27 cellular contexts compared by ENCODE assay signal in the genomic region with DNA sequence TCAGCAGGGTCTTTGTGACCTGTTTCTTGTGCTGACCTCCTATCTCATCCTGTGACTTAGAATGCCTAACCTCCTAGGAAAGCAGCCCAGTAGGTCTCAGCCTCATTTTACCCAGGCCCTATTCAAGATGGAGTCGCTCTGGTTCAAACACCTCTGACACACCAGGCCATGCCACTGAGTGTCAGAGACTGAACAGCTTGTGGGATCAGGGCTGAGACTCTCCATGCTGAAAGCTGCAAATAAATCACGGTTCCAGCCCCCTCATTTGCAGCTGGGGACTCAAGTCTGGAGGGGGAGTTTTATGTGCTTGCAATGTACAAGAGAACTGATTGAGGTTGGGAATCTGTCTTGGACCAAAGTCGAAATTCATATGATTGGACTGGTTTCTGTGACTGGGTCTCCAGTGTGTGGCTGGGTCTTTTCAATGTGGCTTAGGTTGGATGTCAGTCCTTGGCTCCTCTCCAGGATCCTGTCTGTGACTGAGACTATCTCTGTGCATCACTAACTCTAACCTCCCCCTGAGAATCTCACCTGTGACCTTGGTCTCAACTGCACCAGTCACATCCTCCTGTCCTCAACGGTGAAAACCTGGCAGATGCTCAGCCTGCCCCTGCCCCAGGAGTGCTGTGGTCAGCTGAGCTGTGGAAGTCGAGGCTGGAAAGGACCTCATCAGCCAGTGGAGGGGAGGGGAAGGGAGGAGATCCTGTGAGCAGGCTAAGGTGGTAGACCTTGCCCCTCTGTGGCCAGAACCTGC. TPM values are rescaled to one million over a fixed set of nuclear protein-coding genes. Genes with fewer than 3 reads are reported as not detected.
A peak's percentile ranks its signal among the peaks of the same experiment; 100 is the strongest.
DNase-seq lines count a peak whose midpoint lies in the region; ATAC-seq, FAIRE-seq and TF ChIP-seq lines count a peak whose summit lies in the region.
"Had no signal": no experiment of that assay in that cellular context is flagged by ENCODE, and none has a peak within 500 bp of the region (broad histone marks: within the 10 kb centered on the region; RNA-seq: fewer than 3 reads in every experiment).

No MANE protein-coding gene starts in this region.

- peaks cover 30% of the 10 kb centered on the region for H3K27me3 Mint-ChIP-seq in activated CD4-positive, alpha-beta memory T cell treated with anti-CD3 and anti-CD28 coated beads, Interleukin-2, amount 10 ng/mL, durations not matched to agents 7 days and 5 days
- peaks cover 25% of the 10 kb centered on the region for H3K27me3 Mint-ChIP-seq in activated CD4-positive, alpha-beta memory T cell treated with anti-CD3 and anti-CD28 coated beads for 36 hours

- no peaks in the 10 kb centered on the region for H3K36me3 Mint-ChIP-seq in activated CD4-positive, alpha-beta memory T cell treated with anti-CD3 and anti-CD28 coated beads, Interleukin-2, amount 10 ng/mL, durations not matched to agents 7 days and 5 days (ENCODE audit: low read depth)
- no peaks in the 10 kb centered on the region for H3K36me3 Mint-ChIP-seq in activated CD4-positive, alpha-beta memory T cell treated with anti-CD3 and anti-CD28 coated beads for 36 hours
- H3K36me3 Mint-ChIP-seq: naive B cell had no signal

- H3K4me1 Mint-ChIP-seq in activated CD4-positive, alpha-beta memory T cell treated with anti-CD3 and anti-CD28 coated beads, Interleukin-2, amount 10 ng/mL, durations not matched to agents 7 days and 5 days: peaks cover 6% of the 10 kb centered on the region
- H3K4me1 Mint-ChIP-seq in activated CD4-positive, alpha-beta memory T cell treated with anti-CD3 and anti-CD28 coated beads for 36 hours (ENCODE audit: low read depth): peaks cover 17% of the 10 kb centered on the region

- CTCF ChIA-PET in activated CD4-positive, alpha-beta memory T cell treated with anti-CD3 and anti-CD28 coated beads, Interleukin-2, amount 10 ng/mL, durations not matched to agents 7 days and 5 days (lab: Charles Lee): interaction anchor here (0.7 to 1.3 kb wide), 4 partner anchors 15 to 32 kb away, joined by 3 to 5 read pairs (median 3); no protein-coding TSS in a partner anchor
- CTCF ChIA-PET in activated CD4-positive, alpha-beta memory T cell treated with anti-CD3 and anti-CD28 coated beads for 36 hours (lab: Charles Lee): interaction anchor here (1.0 kb wide), 1 partner anchor 296 kb away, joined by 3 read pairs; no protein-coding TSS in a partner anchor

- DNase-seq in activated CD4-positive, alpha-beta memory T cell treated with anti-CD3 and anti-CD28 coated beads, Interleukin-2, amount 10 ng/mL, durations not matched to agents 7 days and 5 days: peak; percentile 10
- no peak for DNase-seq in activated CD4-positive, alpha-beta memory T cell treated with anti-CD3 and anti-CD28 coated beads for 36 hours
- DNase-seq in fibroblast of villous mesenchyme (ENCODE audit: low read depth): peak; percentile 10
- DNase-seq in stimulated activated naive CD8-positive, alpha-beta T cell treated with anti-CD3 and anti-CD28 coated beads, Interleukin-15, Interleukin-2, amounts not matched to agents 100 U/mL and 50 U/mL, for 24 hours: peak; percentile 4
- DNase-seq in D721Med (ENCODE audit: insufficient read length, low spot score): no peak
- DNase-seq in GM19239 (ENCODE audit: insufficient read length, low spot score): no peak
- DNase-seq: activated CD4-positive, alpha-beta T cell treated with anti-CD3 and anti-CD28 coated beads for 1 hour; activated naive CD4-positive, alpha-beta T cell treated with anti-CD3 and anti-CD28 coated beads, Interleukin-2, amount 50 U/mL, for 16 hours; glutamatergic neuron; HCEC 1CT; Karpas-422; mesenchymal stem cell; naive B cell; NCI-H2171 treated with DMSO at 0.1 percent for 48 hours; retina; SK-N-SH; stimulated activated CD4-positive, alpha-beta T cell treated with anti-CD3 and anti-CD28 coated beads, Interleukin-4, amount 100 ng/mL, for 1 hour; stimulated activated naive CD4-positive, alpha-beta T cell treated with Interleukin-2 at 50 U/mL for 16 hours; T-helper 17 cell; tibial artery had no signal

- FAIRE-seq in D721Med (lab: Jason Lieb, UNC) (no peak), GM19239 (lab: Jason Lieb, UNC) (no peak)
- FAIRE-seq: A549, G401.6 had no signal

- H3K4me3 Mint-ChIP-seq in activated CD4-positive, alpha-beta memory T cell treated with anti-CD3 and anti-CD28 coated beads, Interleukin-2, amount 10 ng/mL, durations not matched to agents 7 days and 5 days: no peak overlapping the region
- H3K4me3 Mint-ChIP-seq in activated CD4-positive, alpha-beta memory T cell treated with anti-CD3 and anti-CD28 coated beads for 36 hours: no peak overlapping the region
- H3K4me3 Mint-ChIP-seq: naive B cell, T-helper 17 cell had no signal

- no peaks in the 10 kb centered on the region for H3K9me3 Mint-ChIP-seq in activated CD4-positive, alpha-beta memory T cell treated with anti-CD3 and anti-CD28 coated beads, Interleukin-2, amount 10 ng/mL, durations not matched to agents 7 days and 5 days
- no peaks in the 10 kb centered on the region for H3K9me3 Mint-ChIP-seq in activated CD4-positive, alpha-beta memory T cell treated with anti-CD3 and anti-CD28 coated beads for 36 hours
- H3K9me3 Mint-ChIP-seq: naive B cell had no signal

- H3K4me3 ChIP-seq in fibroblast of villous mesenchyme (ENCODE audit: low read depth, low read length): no peak overlapping the region
- H3K4me3 ChIP-seq: A549, cardiac muscle cell, ovary, tibial artery had no signal

- no peak overlapping the region for H3K27ac Mint-ChIP-seq in activated CD4-positive, alpha-beta memory T cell treated with anti-CD3 and anti-CD28 coated beads, Interleukin-2, amount 10 ng/mL, durations not matched to agents 7 days and 5 days
- no peak overlapping the region for H3K27ac Mint-ChIP-seq in activated CD4-positive, alpha-beta memory T cell treated with anti-CD3 and anti-CD28 coated beads for 36 hours
- H3K27ac Mint-ChIP-seq: naive B cell had no signal

- no peak for TF ChIP-seq CTCF in fibroblast of villous mesenchyme (IDR thresholded peaks at IDR 0.05; ENCODE audit: insufficient read depth, low read depth, low read length)
- no peak for TF ChIP-seq CTCF in D721Med (IDR thresholded peaks at IDR 0.05; ENCODE audit: insufficient read depth, missing control alignments)

- POLR2A ChIA-PET in activated CD4-positive, alpha-beta memory T cell treated with anti-CD3 and anti-CD28 coated beads, Interleukin-2, amount 10 ng/mL, durations not matched to agents 7 days and 5 days (lab: Charles Lee): interaction anchor here (0.7 to 1.2 kb wide), 2 partner anchors 13 to 31 kb away, joined by 3 read pairs; no protein-coding TSS in a partner anchor
- POLR2A ChIA-PET in activated CD4-positive, alpha-beta memory T cell treated with anti-CD3 and anti-CD28 coated beads for 36 hours (lab: Charles Lee): interaction anchor here (1.5 kb wide), 1 partner anchor 12 kb away, joined by 3 read pairs; a partner anchor contains a TSS

- peak; percentile 35 for ATAC-seq in GM21723 (IDR thresholded peaks at IDR 0.05; ENCODE audit: unreplicated experiment)
- no peak for ATAC-seq in stimulated activated naive CD8-positive, alpha-beta T cell treated with anti-CD3 and anti-CD28 coated beads, Interleukin-15, Interleukin-2, amounts not matched to agents 100 U/mL and 50 U/mL, for 24 hours
- ATAC-seq in GM18517 (IDR thresholded peaks at IDR 0.05; ENCODE audit: unreplicated experiment): no peak
- ATAC-seq: A549, T-helper 17 cell had no signal

- intact Hi-C loops in activated CD4-positive, alpha-beta memory T cell treated with anti-CD3 and anti-CD28 coated beads for 36 hours (cut with micrococcal nuclease): no loop called here

RNA-seq across cellular contexts. Expression of a gene that starts 11.7 kb away (rescaled TPM):
- 100 to 1,000 TPM; 136 to 141 TPM for total RNA-seq in activated CD4-positive, alpha-beta memory T cell treated with anti-CD3 and anti-CD28 coated beads, Interleukin-2, amount 10 ng/mL, durations not matched to agents 7 days and 5 days
- total RNA-seq in activated CD4-positive, alpha-beta memory T cell treated with anti-CD3 and anti-CD28 coated beads for 36 hours: 10 to 100 TPM; 32.4 to 32.6 TPM
- total RNA-seq in fibroblast of villous mesenchyme: not detected in 2 replicates
- total RNA-seq: cardiac muscle cell, dermis microvascular lymphatic vessel endothelial cell had no signal

Comparison
In these comparisons a context has a peak if more than half of its experiments do, and no peak if none do; other contexts are left out.
1. DNase-seq: peak in activated CD4-positive, alpha-beta memory T cell treated with anti-CD3 and anti-CD28 coated beads, Interleukin-2, amount 10 ng/mL, durations not matched to agents 7 days and 5 days (single experiment), fibroblast of villous mesenchyme (single experiment) and stimulated activated naive CD8-positive, alpha-beta T cell treated with anti-CD3 and anti-CD28 coated beads, Interleukin-15, Interleukin-2, amounts not matched to agents 100 U/mL and 50 U/mL, for 24 hours (single experiment); none in activated CD4-positive, alpha-beta memory T cell treated with anti-CD3 and anti-CD28 coated beads for 36 hours (single experiment), D721Med (single experiment) and GM19239 (single experiment).
2. RNA of a gene that starts 11.7 kb away (total RNA-seq): 136 to 141 TPM in activated CD4-positive, alpha-beta memory T cell treated with anti-CD3 and anti-CD28 coated beads, Interleukin-2, amount 10 ng/mL, durations not matched to agents 7 days and 5 days and 32.4 to 32.6 TPM in activated CD4-positive, alpha-beta memory T cell treated with anti-CD3 and anti-CD28 coated beads for 36 hours; not detected in fibroblast of villous mesenchyme; every median in the first group is over 10 times any median in the second.